13 cellular contexts compared by ENCODE assay signal in genomic region chr1:57061369-57061768, GRCh38.
A peak's percentile ranks its signal among the peaks of the same experiment; 100 is the strongest.
DNase-seq lines count a peak whose midpoint lies in the region; ATAC-seq and TF ChIP-seq lines count a peak whose summit lies in the region.
"Had no signal": no experiment of that assay in that cellular context is flagged by ENCODE, and none has a peak within 500 bp of the region (broad histone marks: within the 10 kb centered on the region; RNA-seq: fewer than 3 reads in every experiment).

No MANE protein-coding gene starts in this region.

- no peaks in the 10 kb centered on the region for H3K27me3 Mint-ChIP-seq in stimulated activated memory B cell treated with anti-CD40 and anti-IgM and Interleukin-4, amounts not matched to agents 10 μg/mL and 1 μg/mL and 100 μg/mL, for 72 hours
- H3K27me3 Mint-ChIP-seq: activated naive CD8-positive, alpha-beta T cell treated with anti-CD3 and anti-CD28 coated beads for 36 hours had no signal

- peak; percentile 43 for TF ChIP-seq CTCF in LNCaP clone FGC (IDR thresholded peaks at IDR 0.05; ENCODE audit: control insufficient read depth, extremely low read depth, insufficient read depth)

- H3K4me1 Mint-ChIP-seq in stimulated activated memory B cell treated with anti-CD40 and anti-IgM and Interleukin-4, amounts not matched to agents 10 μg/mL and 1 μg/mL and 100 μg/mL, for 72 hours: no peaks in the 10 kb centered on the region
- H3K4me1 Mint-ChIP-seq: activated naive CD8-positive, alpha-beta T cell treated with anti-CD3 and anti-CD28 coated beads for 36 hours had no signal

- no peak overlapping the region for H3K27ac Mint-ChIP-seq in stimulated activated memory B cell treated with anti-CD40 and anti-IgM and Interleukin-4, amounts not matched to agents 10 μg/mL and 1 μg/mL and 100 μg/mL, for 72 hours
- H3K27ac Mint-ChIP-seq: activated naive CD8-positive, alpha-beta T cell treated with anti-CD3 and anti-CD28 coated beads for 36 hours had no signal

- DNase-seq in Daoy (ENCODE audit: low read depth) (peak; percentile 6), LNCaP clone FGC (ENCODE audit: low read depth) (no peak), cerebellum (ENCODE audit: low spot score) (peak; percentile 11), midbrain (lab: John Stamatoyannopoulos, UW) (peak; percentile 26)
- DNase-seq: activated CD4-positive, alpha-beta T cell treated with anti-CD3 and anti-CD28 coated beads, Interleukin-2, amount 50 U/mL, for 4 hours; activated naive CD8-positive, alpha-beta T cell treated with anti-CD3 and anti-CD28 coated beads for 36 hours; H7; islet precursor cell; NCI-H1930; SJCRH30 had no signal

- no peak overlapping the region for H3K4me3 Mint-ChIP-seq in stimulated activated memory B cell treated with anti-CD40 and anti-IgM and Interleukin-4, amounts not matched to agents 10 μg/mL and 1 μg/mL and 100 μg/mL, for 72 hours
- H3K4me3 Mint-ChIP-seq: activated naive CD8-positive, alpha-beta T cell treated with anti-CD3 and anti-CD28 coated beads for 36 hours had no signal

- H3K4me3 ChIP-seq in LNCaP clone FGC (ENCODE audit: low read depth, low read length): no peak overlapping the region
- H3K4me3 ChIP-seq: SJCRH30 had no signal

- H3K9me3 Mint-ChIP-seq in stimulated activated memory B cell treated with anti-CD40 and anti-IgM and Interleukin-4, amounts not matched to agents 10 μg/mL and 1 μg/mL and 100 μg/mL, for 72 hours: no peaks in the 10 kb centered on the region
- H3K9me3 Mint-ChIP-seq: activated naive CD8-positive, alpha-beta T cell treated with anti-CD3 and anti-CD28 coated beads for 36 hours had no signal

- no peaks in the 10 kb centered on the region for H3K36me3 Mint-ChIP-seq in stimulated activated memory B cell treated with anti-CD40 and anti-IgM and Interleukin-4, amounts not matched to agents 10 μg/mL and 1 μg/mL and 100 μg/mL, for 72 hours
- H3K36me3 Mint-ChIP-seq: activated naive CD8-positive, alpha-beta T cell treated with anti-CD3 and anti-CD28 coated beads for 36 hours had no signal

- ATAC-seq in GM21619 (IDR thresholded peaks at IDR 0.05; ENCODE audit: unreplicated experiment) (no peak), HG03108 (IDR thresholded peaks at IDR 0.05; ENCODE audit: unreplicated experiment) (no peak)
- no peak for ATAC-seq in stimulated activated memory B cell treated with anti-CD40 and anti-IgM and Interleukin-4, amounts not matched to agents 10 μg/mL and 1 μg/mL and 100 μg/mL, for 72 hours
